ENCODE assay signal across 13 cellular contexts in genomic region chr11:74154621-74155281, GRCh38. TPM values are rescaled to one million over a fixed set of nuclear protein-coding genes. Genes with fewer than 3 reads are reported as not detected.
DNase-seq lines count a peak whose midpoint lies in the region; FAIRE-seq and TF ChIP-seq lines count a peak whose summit lies in the region.
"Had no signal": no experiment of that assay in that cellular context is flagged by ENCODE, and none has a peak within 500 bp of the region (broad histone marks: within the 10 kb centered on the region; RNA-seq: fewer than 3 reads in every experiment).

No MANE protein-coding gene starts in this region.

- no peak overlapping the region for H3K27ac ChIP-seq in ascending aorta
- H3K27ac ChIP-seq: BLaER1, neural progenitor cell had no signal

- no peaks in the 10 kb centered on the region for H3K27me3 ChIP-seq in skeletal muscle satellite cell (ENCODE audit: control insufficient read depth, insufficient read depth, low read length)
- no peaks in the 10 kb centered on the region for H3K27me3 ChIP-seq in ascending aorta
- H3K27me3 ChIP-seq: BLaER1, neural progenitor cell had no signal

- no peaks in the 10 kb centered on the region for H3K9me3 ChIP-seq in skeletal muscle satellite cell (replicated peaks; ENCODE audit: low read length)
- no peaks in the 10 kb centered on the region for H3K9me3 ChIP-seq in ascending aorta
- H3K9me3 ChIP-seq: BLaER1 had no signal

- H3K4me2 ChIP-seq in skeletal muscle satellite cell (ENCODE audit: low read length) = peak overlapping the region; percentile 28
- H3K4me2 ChIP-seq: BLaER1, neural progenitor cell had no signal

- DNase-seq in NCI-H446 (lab: John Stamatoyannopoulos, UW) (peak; percentile 67 to 81), cerebellum (ENCODE audit: low spot score) (peak; percentile 6), middle frontal gyrus (ENCODE audit: extremely low spot score, low spot score) (no peak), NOMO-1 (lab: John Stamatoyannopoulos, UW; ENCODE audit: unreplicated experiment in 2 of 2) (no peak), ascending aorta (ENCODE audit: low spot score in 2 of 2) (no peak)
- DNase-seq: activated CD4-positive, alpha-beta T cell treated with anti-CD3 and anti-CD28 coated beads, Interleukin-2, amount 10 ng/mL, durations not matched to agents 7 days and 5 days; NCI-H1092; retina had no signal

- FAIRE-seq in G401.6 (lab: Jason Lieb, UNC) = peak; percentile 27
- FAIRE-seq: H54 had no signal

- H3K4me1 ChIP-seq in skeletal muscle satellite cell (ENCODE audit: control insufficient read depth, insufficient read depth, low read length) (peaks cover 20% of the 10 kb centered on the region), ascending aorta (no peaks in the 10 kb centered on the region)
- H3K4me1 ChIP-seq: BLaER1, neural progenitor cell had no signal

- H3K4me3 ChIP-seq in skeletal muscle satellite cell (ENCODE audit: low read length) = no peak overlapping the region
- no peak overlapping the region for H3K4me3 ChIP-seq in ascending aorta
- H3K4me3 ChIP-seq: BLaER1, neural progenitor cell had no signal

- intact Hi-C loops in ascending aorta (cut with DNase I) = no loop called here

- TF ChIP-seq CTCF in ascending aorta (IDR thresholded peaks at IDR 0.05) = no peak

- H3K36me3 ChIP-seq in skeletal muscle satellite cell (ENCODE audit: insufficient read depth, low read length) (peaks cover 12% of the 10 kb centered on the region), ascending aorta (peaks cover 0 to 3% of the 10 kb centered on the region in 2 donors)
- H3K36me3 ChIP-seq: neural progenitor cell had no signal

- no peak overlapping the region for H3K9ac ChIP-seq in skeletal muscle satellite cell (ENCODE audit: low read depth, low read length)
- H3K9ac ChIP-seq: BLaER1, neural progenitor cell had no signal

RNA-seq across cellular contexts. Expression of gene C2CD3, which starts 16.1 kb away (rescaled TPM):
- total RNA-seq in cerebellum = 32.6 TPM
- total RNA-seq in skeletal muscle satellite cell (2012; rRNA removed) = 10.9 and 12.2 TPM in 2 replicates
- total RNA-seq in ascending aorta = 11.4 TPM

RNA-seq across cellular contexts. Expression of gene PPME1, which starts 16.3 kb away (rescaled TPM):
- total RNA-seq in cerebellum (45.1 TPM), ascending aorta (29.7 TPM)
- 23.3 and 58.5 TPM in 2 replicates for total RNA-seq in skeletal muscle satellite cell (2012; rRNA removed)

Comparison
In these comparisons a context has a peak if more than half of its experiments do, and no peak if none do; other contexts are left out.
1. DNase-seq: peak in NCI-H446 (2 of 2) and cerebellum (single experiment); none in middle frontal gyrus (single experiment), NOMO-1 (0 of 2) and ascending aorta (0 of 2).